ENCODE assay signal across 13 cellular contexts in genomic region chr10:107450056-107450455, GRCh38.
"Had no signal": no experiment of that assay in that cellular context is flagged by ENCODE, and none has a peak within 500 bp of the region (broad histone marks: within the 10 kb centered on the region; RNA-seq: fewer than 3 reads in every experiment).

No MANE protein-coding gene starts in this region.

- H3K27me3 ChIP-seq: neural progenitor cell, ovary, stomach had no signal

- DNase-seq: activated CD4-positive, alpha-beta memory T cell treated with anti-CD3 and anti-CD28 coated beads, Interleukin-2, amount 10 ng/mL, durations not matched to agents 7 days and 5 days; activated CD4-positive, alpha-beta T cell treated with anti-CD3 and anti-CD28 coated beads for 36 hours; activated gamma-delta T cell; activated T-cell treated with anti-CD3 and anti-CD28 coated beads, Interleukin-2, amount 50 U/mL, for 48 hours; amygdala; dorsolateral prefrontal cortex; hippocampal formation; ovary; stimulated activated CD4-positive, alpha-beta T cell treated with anti-CD3 and anti-CD28 coated beads, Interleukin-4, amount 100 ng/mL, for 1 hour; stomach; WERI-Rb-1 had no signal

- ATAC-seq: activated CD4-positive, alpha-beta T cell treated with anti-CD3 and anti-CD28 coated beads for 36 hours; esophagus mucosa had no signal

- H3K4me1 ChIP-seq: neural progenitor cell, stomach had no signal

- H3K27ac ChIP-seq: dorsolateral prefrontal cortex, neural progenitor cell, ovary, stomach, WERI-Rb-1 had no signal

- H3K4me3 ChIP-seq: dorsolateral prefrontal cortex, neural progenitor cell, ovary, stomach had no signal

- H3K9me3 ChIP-seq: ovary, stomach had no signal

- H3K36me3 ChIP-seq: neural progenitor cell, ovary, stomach, WERI-Rb-1 had no signal
